In genomic region chr2:219611866-219612604, GRCh38 we compare ENCODE assay signal across 16 cellular contexts. TPM values are rescaled to one million over a fixed set of nuclear protein-coding genes. Genes with fewer than 3 reads are reported as not detected.
DNase-seq lines count a peak whose midpoint lies in the region; ATAC-seq, FAIRE-seq and TF ChIP-seq lines count a peak whose summit lies in the region.
"Had no signal": no experiment of that assay in that cellular context is flagged by ENCODE, and none has a peak within 500 bp of the region (broad histone marks: within the 10 kb centered on the region; RNA-seq: fewer than 3 reads in every experiment).

No MANE protein-coding gene starts in this region.

- 58% methylated on average over 12 of the region's 12 CpGs for WGBS in thymus

- H3K27ac ChIP-seq in kidney (ENCODE audit: low read depth in 2 of 2, low read length in 2 of 2), result no peak overlapping the region
- peak overlapping the region; percentile 88 for H3K27ac ChIP-seq in thymus (ENCODE audit: low read depth)

- no peaks in the 10 kb centered on the region for H3K27me3 ChIP-seq in thymus (ENCODE audit: control insufficient read depth, insufficient read depth)
- H3K27me3 ChIP-seq: cardiac muscle cell had no signal

- TF ChIP-seq CTCF in kidney (IDR thresholded peaks at IDR 0.05; ENCODE audit: borderline replicate concordance, extremely low read depth, insufficient read depth), result no peak

- no peak overlapping the region for H3K9ac ChIP-seq in kidney (ENCODE audit: low read length in 2 of 2)

- peak; percentile 23 for DNase-seq in Right ventricle myocardium inferior (ENCODE audit: missing footprints)
- DNase-seq in left cardiac atrium, result no peak
- peak; percentile 12 for DNase-seq in NAMALWA (ENCODE audit: low spot score)
- DNase-seq in kidney, result peak; percentile 26
- no peak for DNase-seq in activated effector memory CD4-positive, alpha-beta T cell treated with anti-CD3 and anti-CD28 coated beads, Interleukin-2, amount 50 U/mL, for 16 hours
- DNase-seq: activated CD4-positive, alpha-beta T cell treated with anti-CD3 and anti-CD28 coated beads, Interleukin-2, amount 50 U/mL, for 4 hours; activated T-cell treated with anti-CD3 and anti-CD28 coated beads, Interleukin-2, amount 50 U/mL, for 4 hours; glutamatergic neuron; KBM-7; NCI-H1048; NCI-H2171 had no signal

- FAIRE-seq in kidney (lab: Jason Lieb, UNC), result no peak

- intact Hi-C loops in Right ventricle myocardium inferior (cut with DNase I), result loop anchor here (5.0 kb wide), 1 partner anchor 40 kb away; the partner anchor contains the start of genes INHA and OBSL1
- intact Hi-C loops in left cardiac atrium (cut with DNase I), result no loop called here
- intact Hi-C loops in kidney (cut with DNase I), result no loop called here

- no peaks in the 10 kb centered on the region for H3K9me3 ChIP-seq in kidney (ENCODE audit: control insufficient read depth in 1 of 2, low read length in 2 of 2)
- no peaks in the 10 kb centered on the region for H3K9me3 ChIP-seq in thymus (ENCODE audit: control insufficient read depth)

- H3K4me3 ChIP-seq in kidney (ENCODE audit: low read length in 2 of 2), result no peak overlapping the region
- H3K4me3 ChIP-seq in thymus (ENCODE audit: low read length), result peak overlapping the region; percentile 14
- H3K4me3 ChIP-seq: cardiac muscle cell had no signal

- H3K36me3 ChIP-seq in kidney (ENCODE audit: control insufficient read depth in 1 of 2, insufficient read depth in 2 of 2, low read length in 2 of 2), result peaks cover 11 to 31% of the 10 kb centered on the region in 2 donors
- H3K36me3 ChIP-seq in thymus (ENCODE audit: control insufficient read depth, insufficient read depth), result peaks cover 48% of the 10 kb centered on the region
- H3K36me3 ChIP-seq: cardiac muscle cell had no signal

- ATAC-seq in Right ventricle myocardium inferior (no peak), left cardiac atrium (no peak), HG03520 (IDR thresholded peaks at IDR 0.05; ENCODE audit: unreplicated experiment) (no peak), HG02840 (IDR thresholded peaks at IDR 0.05; ENCODE audit: low FRiP score, unreplicated experiment) (no peak)

- no peaks in the 10 kb centered on the region for H3K4me1 ChIP-seq in kidney (ENCODE audit: control insufficient read depth in 1 of 2, insufficient read depth in 1 of 2, low read depth in 1 of 2, low read length in 2 of 2)
- peaks cover 40% of the 10 kb centered on the region for H3K4me1 ChIP-seq in thymus (ENCODE audit: control insufficient read depth, insufficient read depth, low read length)

RNA-seq across cellular contexts. Expression of gene STK11IP, which starts 14.4 kb away (rescaled TPM):
- 13.9 TPM for total RNA-seq in Right ventricle myocardium inferior
- total RNA-seq in left cardiac atrium, result 10 to 100 TPM; 12.4 to 14.1 TPM
- 33.7 TPM for total RNA-seq in kidney
- polyA plus RNA-seq in kidney (ENCODE audit: insufficient read depth, low read depth, low replicate concordance), result 12.5 TPM
- polyA plus RNA-seq in thymus, result 68.7 TPM

RNA-seq across cellular contexts. Expression of gene SLC4A3, which starts 15.4 kb away (rescaled TPM):
- total RNA-seq in Right ventricle myocardium inferior (445 TPM), left cardiac atrium (100 to 1,000 TPM; 261 to 360 TPM), kidney (4.9 TPM)
- polyA plus RNA-seq in kidney (ENCODE audit: insufficient read depth, low read depth, low replicate concordance) (5.2 TPM), thymus (6.9 TPM)

RNA-seq across cellular contexts. Expression of gene INHA, which starts 39.9 kb away (rescaled TPM):
- total RNA-seq in Right ventricle myocardium inferior (1.9 TPM), left cardiac atrium (10 to 100 TPM in 1 of 2 donors, 1 to 10 TPM in 1; 2.2 to 16.2 TPM), kidney (1.2 TPM)
- polyA plus RNA-seq in kidney (ENCODE audit: insufficient read depth, low read depth, low replicate concordance) (2.5 TPM), thymus (0.71 TPM)
- total RNA-seq: activated T-cell treated with anti-CD3 and anti-CD28 coated beads, Interleukin-2, amount 50 U/mL, for 4 hours; lung microvascular endothelial cell had no signal

RNA-seq across cellular contexts. Expression of gene OBSL1, which starts 40.7 kb away (rescaled TPM):
- total RNA-seq in Right ventricle myocardium inferior (158 TPM), left cardiac atrium (100 to 1,000 TPM; 121 to 187 TPM), kidney (123 TPM)
- polyA plus RNA-seq in kidney (ENCODE audit: insufficient read depth, low read depth, low replicate concordance) (89.5 TPM), thymus (34.2 TPM)

Comparison
In these comparisons a context has a peak if more than half of its experiments do, and no peak if none do; other contexts are left out.
1. DNase-seq: peak in Right ventricle myocardium inferior (single experiment), NAMALWA (single experiment) and kidney (single experiment); none in left cardiac atrium (single experiment) and activated effector memory CD4-positive, alpha-beta T cell treated with anti-CD3 and anti-CD28 coated beads, Interleukin-2, amount 50 U/mL, for 16 hours (single experiment).
2. RNA of gene SLC4A3, which starts 15.4 kb away (total RNA-seq): 445 TPM in Right ventricle myocardium inferior (single experiment) and 261 to 360 TPM in left cardiac atrium; 4.9 TPM in kidney (single experiment); every median in the first group is over 10 times any median in the second.